ENCODE assay signal across 9 cellular contexts in the genomic region with DNA sequence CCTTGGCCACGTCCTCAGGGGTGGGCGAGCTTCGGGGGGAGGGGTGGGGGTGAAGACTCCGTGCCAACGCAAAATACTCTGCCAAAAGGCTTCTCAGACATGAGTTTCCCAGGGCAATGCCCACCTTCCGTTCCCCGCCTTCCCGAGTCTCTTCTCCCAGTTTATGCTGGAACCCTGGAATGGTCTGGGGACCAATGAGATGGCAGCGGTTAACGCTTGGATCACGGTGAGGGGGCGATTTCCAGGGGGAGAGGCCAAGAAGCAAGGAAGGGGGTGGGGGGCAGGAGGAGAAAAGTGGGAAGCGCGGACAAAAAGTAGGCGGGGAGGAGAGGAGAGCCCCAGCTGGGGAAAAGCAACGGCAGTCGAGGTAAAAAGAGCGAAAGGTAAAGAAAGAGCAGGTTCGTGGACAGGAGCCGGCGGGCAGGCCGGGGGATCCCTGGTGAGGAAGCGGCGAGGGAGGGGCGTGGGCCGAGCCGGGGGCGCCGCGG. TPM values are rescaled to one million over a fixed set of nuclear protein-coding genes. Genes with fewer than 3 reads are reported as not detected.
DNase-seq lines count a peak whose midpoint lies in the region; ATAC-seq and TF ChIP-seq lines count a peak whose summit lies in the region.
"Had no signal": no experiment of that assay in that cellular context is flagged by ENCODE, and none has a peak within 500 bp of the region (broad histone marks: within the 10 kb centered on the region; RNA-seq: fewer than 3 reads in every experiment).

No MANE protein-coding gene starts in this region.

- no peak for TF ChIP-seq EP300 in suprapubic skin (IDR thresholded peaks at IDR 0.05)

- DNase-seq in NCI-H1417 (lab: John Stamatoyannopoulos, UW) (peak; percentile 56 to 63 (median 60)), NCI-H1417 treated with DMSO at 0.1 percent for 48 hours (lab: John Stamatoyannopoulos, UW) (no peak), ascending aorta (ENCODE audit: low spot score in 2 of 2) (peak in 1 of 2 donors; percentile 63), islet precursor cell (peak; percentile 67), suprapubic skin (ENCODE audit: low spot score in 2 of 2) (peak in 1 of 2 donors; percentile 56), kidney tubule cell (ENCODE audit: low spot score) (no peak), COLO829 (ENCODE audit: low spot score) (no peak)
- no peak for DNase-seq in CD4-positive, alpha-beta T cell
- DNase-seq: AML-193 had no signal

- H3K4me3 Mint-ChIP-seq in CD4-positive, alpha-beta T cell: no peak overlapping the region

- TF ChIP-seq CTCF in ascending aorta (IDR thresholded peaks at IDR 0.05) (no peak), suprapubic skin (IDR thresholded peaks at IDR 0.05) (no peak)
- TF ChIP-seq CTCF in CD4-positive, alpha-beta T cell (IDR thresholded peaks at IDR 0.05): no peak

- H3K36me3 Mint-ChIP-seq in CD4-positive, alpha-beta T cell (ENCODE audit: low read depth): no peaks in the 10 kb centered on the region

- H3K4me3 ChIP-seq in ascending aorta (peak overlapping the region; percentile 79), suprapubic skin (peak overlapping the region; percentile 76)

- no peaks in the 10 kb centered on the region for H3K27me3 ChIP-seq in ascending aorta
- H3K27me3 ChIP-seq in suprapubic skin: no peaks in the 10 kb centered on the region
- peaks cover 56% of the 10 kb centered on the region for H3K27me3 ChIP-seq in CD4-positive, alpha-beta T cell (ENCODE audit: control insufficient read depth, insufficient read depth, low read length)

- H3K4me1 Mint-ChIP-seq in CD4-positive, alpha-beta T cell (ENCODE audit: low read depth): peaks cover 8% of the 10 kb centered on the region

- H3K36me3 ChIP-seq in ascending aorta (no peaks in the 10 kb centered on the region), suprapubic skin (no peaks in the 10 kb centered on the region)

- 7% methylated on average over 30 of the region's 30 CpGs for WGBS in suprapubic skin

- peak overlapping the region; percentile 82 to 86 for H3K27ac ChIP-seq in ascending aorta
- H3K27ac ChIP-seq in suprapubic skin: peak overlapping the region; percentile 66
- H3K27ac ChIP-seq in CD4-positive, alpha-beta T cell (ENCODE audit: low read depth, low read length): no peak overlapping the region

- CTCF ChIA-PET in CD4-positive, alpha-beta T cell (lab: Charles Lee): no interaction called here

- H3K27ac Mint-ChIP-seq in CD4-positive, alpha-beta T cell: no peak overlapping the region

- no peak for ATAC-seq in CD4-positive, alpha-beta T cell (ENCODE audit: poor library complexity)

- POLR2A ChIA-PET in CD4-positive, alpha-beta T cell (lab: Charles Lee): no interaction called here

- H3K9me3 Mint-ChIP-seq in CD4-positive, alpha-beta T cell: peaks cover 2% of the 10 kb centered on the region

- peaks cover 63% of the 10 kb centered on the region for H3K27me3 Mint-ChIP-seq in CD4-positive, alpha-beta T cell

- intact Hi-C loops in ascending aorta (cut with DNase I): loop anchor here (5.0 to 10.0 kb wide), 2 partner anchors 114 to 237 kb away; a partner anchor contains a TSS
- intact Hi-C loops in CD4-positive, alpha-beta T cell (cut with DNase I, micrococcal nuclease): loop anchor here in 1 of 2 experiments (1.0 kb wide), 1 partner anchor 12 kb away; no protein-coding TSS in a partner anchor

- TF ChIP-seq POLR2A in suprapubic skin (IDR thresholded peaks at IDR 0.05): no peak

- H3K4me1 ChIP-seq in ascending aorta: peaks cover 0 to 8% of the 10 kb centered on the region in 2 donors
- H3K4me1 ChIP-seq in suprapubic skin: peaks cover 13% of the 10 kb centered on the region

- H3K9me3 ChIP-seq in ascending aorta (no peaks in the 10 kb centered on the region), suprapubic skin (no peaks in the 10 kb centered on the region)
- H3K9me3 ChIP-seq in CD4-positive, alpha-beta T cell (ENCODE audit: control insufficient read depth, low read length): no peaks in the 10 kb centered on the region

RNA-seq across cellular contexts. Expression of a gene that starts 0.6 kb away (rescaled TPM):
- total RNA-seq in ascending aorta: 2.9 TPM
- 1 to 10 TPM; 2.4 to 6.5 (median 4.0) TPM for total RNA-seq in suprapubic skin
- not detected for total RNA-seq in CD4-positive, alpha-beta T cell

Comparison
In these comparisons a context has a peak if more than half of its experiments do, and no peak if none do; other contexts are left out.
1. DNase-seq: peak in NCI-H1417 (3 of 3) and islet precursor cell (single experiment); none in NCI-H1417 treated with DMSO at 0.1 percent for 48 hours (single experiment), kidney tubule cell (single experiment), COLO829 (single experiment) and CD4-positive, alpha-beta T cell (0 of 10).